11 cellular contexts compared by ENCODE assay signal in the genomic region with DNA sequence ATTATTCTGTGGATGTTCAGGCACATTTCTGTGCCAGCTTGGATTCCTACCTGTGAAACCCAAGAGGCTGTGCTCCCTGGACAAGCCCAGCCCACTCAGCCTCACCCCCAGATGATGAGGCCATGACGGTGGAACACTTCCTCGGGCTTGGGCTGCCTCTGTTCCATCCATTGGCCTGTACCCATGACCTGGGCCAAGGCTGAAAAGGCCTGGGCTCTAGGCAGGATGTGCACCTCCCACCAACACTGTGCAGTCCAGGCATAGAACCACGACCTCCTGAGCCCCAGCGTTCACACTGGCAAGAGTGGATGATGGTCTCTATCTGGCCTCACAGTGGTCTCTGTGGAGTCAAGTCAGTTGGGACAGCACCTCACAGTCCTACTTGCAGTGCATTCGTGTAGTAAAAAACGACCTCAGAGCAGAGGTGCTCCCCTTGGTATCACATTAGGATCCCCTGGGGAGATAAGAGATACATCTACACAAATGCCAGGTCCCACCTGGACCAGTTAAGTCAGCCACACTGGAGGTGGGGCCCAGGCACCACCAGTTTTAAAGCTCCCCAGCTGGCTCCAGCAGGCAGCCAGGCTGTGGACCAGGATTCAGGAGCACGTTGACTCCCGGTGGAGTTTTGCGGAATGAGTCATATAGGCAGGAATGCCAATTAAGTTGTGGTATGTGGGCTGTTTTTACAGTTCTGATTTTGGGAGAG. TPM values are rescaled to one million over a fixed set of nuclear protein-coding genes. Genes with fewer than 3 reads are reported as not detected.
DNase-seq lines count a peak whose midpoint lies in the region; ATAC-seq and TF ChIP-seq lines count a peak whose summit lies in the region.
"Had no signal": no experiment of that assay in that cellular context is flagged by ENCODE, and none has a peak within 500 bp of the region (broad histone marks: within the 10 kb centered on the region; RNA-seq: fewer than 3 reads in every experiment).

No MANE protein-coding gene starts in this region.

- POLR2A ChIA-PET in BJ (lab: Charles Lee) = no interaction called here

- intact Hi-C loops in Right ventricle myocardium superior (cut with DNase I) = no loop called here

- no peak for ATAC-seq in GM21786 (IDR thresholded peaks at IDR 0.05; ENCODE audit: unreplicated experiment)
- ATAC-seq in Right ventricle myocardium superior (ENCODE audit: poor library complexity) = no peak

- DNase-seq in BJ (ENCODE audit: low read depth) = peak; percentile 15
- peak; percentile 21 for DNase-seq in HT-29 (ENCODE audit: low spot score)
- DNase-seq in astrocyte of the spinal cord (ENCODE audit: low read depth, low spot score) = peak; percentile 49
- DNase-seq in kidney tubule cell (ENCODE audit: low spot score) = peak; percentile 78
- no peak for DNase-seq in activated CD4-positive, CD25-positive, alpha-beta regulatory T cell (lab: John Stamatoyannopoulos, UW)
- DNase-seq in NCI-H146 (lab: John Stamatoyannopoulos, UW) = no peak
- no peak for DNase-seq in Right ventricle myocardium superior
- DNase-seq: CD4-positive, CD25-positive, alpha-beta regulatory T cell had no signal

- H3K27me3 ChIP-seq in BJ (ENCODE audit: control insufficient read depth, insufficient read depth, low read length) = peaks cover 2% of the 10 kb centered on the region; the same call in 1 of the 2 replicates
- H3K27me3 ChIP-seq: hepatocyte had no signal

- H3K4me3 ChIP-seq in BJ (ENCODE audit: low read depth, low read length) (no peak overlapping the region), astrocyte of the spinal cord (ENCODE audit: low read depth, low read length) (no peak overlapping the region)
- H3K4me3 ChIP-seq: breast epithelium, hepatocyte had no signal

- CTCF ChIA-PET in BJ (lab: Yijun Ruan, JAX) = no interaction called here

- TF ChIP-seq CTCF in BJ (IDR thresholded peaks at IDR 0.05; ENCODE audit: insufficient read depth, low read depth, low read length) (no peak), astrocyte of the spinal cord (IDR thresholded peaks at IDR 0.05; ENCODE audit: low read depth, low read length) (no peak)

- no peaks in the 10 kb centered on the region for H3K36me3 ChIP-seq in BJ (ENCODE audit: control insufficient read depth, insufficient read depth, low read length)
- H3K36me3 ChIP-seq: breast epithelium had no signal

- in situ Hi-C loops in astrocyte of the spinal cord (cut with HindIII; ENCODE audit: low sequenced_read_pairs) = no loop called here

RNA-seq across cellular contexts. Expression of a gene that starts 39.0 kb away (rescaled TPM):
- 21.2 and 36.2 TPM in 2 replicates for polyA plus RNA-seq in BJ (2011; rRNA removed)
- polyA minus RNA-seq in BJ (2011; rRNA and poly(A)+ RNA removed) = 81.3 and 108 TPM in 2 replicates
- 31.6 and 33.2 TPM in 2 replicates for total RNA-seq in HT-29 (2014; rRNA removed; shearing (Covaris generic))
- total RNA-seq in Right ventricle myocardium superior = 31.4 TPM

Comparison
In these comparisons a context has a peak if more than half of its experiments do, and no peak if none do; other contexts are left out.
1. DNase-seq: peak in BJ (single experiment), HT-29 (single experiment), astrocyte of the spinal cord (single experiment) and kidney tubule cell (single experiment); none in activated CD4-positive, CD25-positive, alpha-beta regulatory T cell (0 of 4), NCI-H146 (single experiment) and Right ventricle myocardium superior (single experiment).